Comparison of ENCODE assay signal across 10 cellular contexts in the genomic region with DNA sequence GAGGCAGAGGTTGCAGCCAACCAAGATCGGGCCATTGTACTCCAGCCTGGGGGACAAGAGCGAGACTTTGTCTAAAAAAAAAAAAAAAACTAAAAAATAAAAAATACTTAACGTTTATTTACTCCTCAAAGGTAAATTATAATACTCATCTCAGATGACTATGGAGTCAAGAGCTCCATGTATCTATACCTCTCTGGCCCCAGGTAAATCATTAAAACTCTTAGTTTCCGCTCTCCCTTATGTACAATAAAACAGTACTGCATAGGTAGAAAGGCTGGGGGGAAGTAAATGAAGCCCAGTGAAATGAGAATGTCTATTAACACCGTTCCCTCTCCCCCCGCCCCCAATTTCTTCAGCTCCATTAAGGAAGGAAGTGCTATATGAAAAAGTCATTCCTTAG. TPM values are rescaled to one million over a fixed set of nuclear protein-coding genes. Genes with fewer than 3 reads are reported as not detected.
DNase-seq lines count a peak whose midpoint lies in the region; ATAC-seq, FAIRE-seq and TF ChIP-seq lines count a peak whose summit lies in the region.
"Had no signal": no experiment of that assay in that cellular context is flagged by ENCODE, and none has a peak within 500 bp of the region (broad histone marks: within the 10 kb centered on the region; RNA-seq: fewer than 3 reads in every experiment).

No MANE protein-coding gene starts in this region.

- intact Hi-C loops in mammary epithelial cell (cut with micrococcal nuclease): loop anchor here (1.0 kb wide), 1 partner anchor 134 kb away; no protein-coding TSS in a partner anchor

- H3K27ac ChIP-seq in A549 (peak overlapping the region; percentile 87 to 89; a peak in 4 of 6 replicates), HUES48 (ENCODE audit: low read depth, low read length) (no peak overlapping the region), mammary epithelial cell (ENCODE audit: insufficient read depth, low read depth, low read length) (no peak overlapping the region), foreskin keratinocyte (no peak overlapping the region), caudate nucleus (ENCODE audit: low read depth, low read length) (no peak overlapping the region)

- H3K36me3 Mint-ChIP-seq in naive B cell: peaks cover 0 to 7% of the 10 kb centered on the region in 2 donors

- CTCF ChIA-PET in A549 (lab: Yijun Ruan, JAX) (interaction anchor here (1.9 to 5.1 kb wide), 2 partner anchors 134 to 142 kb away, joined by 5 to 38 read pairs; no protein-coding TSS in a partner anchor), mammary epithelial cell (lab: Charles Lee; ENCODE audit: low non-redundant PET) (no interaction called here)

- no peak for DNase-seq in A549 (ENCODE audit: low read depth in 1 of 2, low spot score in 1 of 2)
- no peak for DNase-seq in mammary epithelial cell
- no peak for DNase-seq in naive B cell
- no peak for DNase-seq in foreskin keratinocyte
- no peak for DNase-seq in caudate nucleus (lab: John Stamatoyannopoulos, UW)
- no peak for DNase-seq in middle frontal gyrus (ENCODE audit: extremely low spot score, low spot score)
- DNase-seq in epidermal melanocyte (ENCODE audit: insufficient read length, low spot score): no peak
- DNase-seq: NCI-H510A had no signal

- no peak for TF ChIP-seq POLR2A in A549 (IDR thresholded peaks at IDR 0.05; ENCODE audit: low read length)

- dilution Hi-C loops in mammary epithelial cell (cut with HindIII; ENCODE audit: low sequenced_read_pairs): no loop called here

- TF ChIP-seq RAD21 in A549 (conservative IDR thresholded peaks at IDR 0.05 in 1 of 2, IDR thresholded peaks at IDR 0.05 in 1 of 2): no peak

- 76% methylated on average over 6 of the region's 6 CpGs for WGBS in A549 (ENCODE audit: missing lambda C conversion rate)
- 53% methylated on average over 6 of the region's 6 CpGs for WGBS in mammary epithelial cell (ENCODE audit: low coverage, missing lambda C conversion rate)

- ATAC-seq in A549: no peak
- no peak for ATAC-seq in naive B cell (ENCODE audit: low read depth in 2 of 2)
- ATAC-seq in foreskin keratinocyte: no peak

- H3K4me3 Mint-ChIP-seq in naive B cell: peak overlapping the region; percentile 84 to 92 (median 88)

- TF ChIP-seq CTCF in A549 (IDR thresholded peaks at IDR 0.05): no peak
- no peak for TF ChIP-seq CTCF in mammary epithelial cell (conservative IDR thresholded peaks at IDR 0.05 in 1 of 2, IDR thresholded peaks at IDR 0.05 in 1 of 2; ENCODE audit: extremely low read depth in 1 of 2, insufficient read depth in 1 of 2, low read depth in 1 of 2, low read length in 2 of 2)
- TF ChIP-seq CTCF in foreskin keratinocyte (conservative IDR thresholded peaks at IDR 0.05): no peak

- H3K27me3 Mint-ChIP-seq in naive B cell: peaks cover 0 to 6% (median 5%) of the 10 kb centered on the region in 3 donors

- in situ Hi-C loops in mammary epithelial cell (cut with MboI; ENCODE audit: low sequenced_read_pairs in 2 of 2): loop anchor here in 1 of 2 donors (25.0 kb wide), 1 partner anchor 121 kb away; no protein-coding TSS in a partner anchor

- H3K27ac Mint-ChIP-seq in naive B cell: peak overlapping the region in 2 of 6 donors; percentile 16 to 51

- H3K79me2 ChIP-seq in mammary epithelial cell (ENCODE audit: insufficient read depth, low read length): no peaks in the 10 kb centered on the region

- H3K4me3 ChIP-seq in A549 (peak overlapping the region; percentile 71), HUES48 (ENCODE audit: low read depth, low read length) (peak overlapping the region; percentile 72), mammary epithelial cell (replicated peaks in 1 of 3; ENCODE audit: insufficient read depth in 1 of 3, low read depth in 2 of 3, low read length in 3 of 3) (peak overlapping the region in 1 of 3 experiments; percentile 61)

- no TSS peak for BruUV-seq in mammary epithelial cell (replicated peaks; lab: Mats Ljungman, UMichigan)

- no peaks in the 10 kb centered on the region for H3K9me3 ChIP-seq in A549
- H3K9me3 ChIP-seq in HUES48 (ENCODE audit: control insufficient read depth, insufficient read depth, low read length): no peaks in the 10 kb centered on the region
- H3K9me3 ChIP-seq in mammary epithelial cell (replicated peaks; ENCODE audit: insufficient read depth, low read length): no peaks in the 10 kb centered on the region

- H3K36me3 ChIP-seq in HUES48 (ENCODE audit: control insufficient read depth, insufficient read depth, low read length): no peaks in the 10 kb centered on the region
- H3K36me3 ChIP-seq in mammary epithelial cell (ENCODE audit: insufficient read depth, low read length): no peaks in the 10 kb centered on the region

- H3K27me3 ChIP-seq in HUES48 (ENCODE audit: control insufficient read depth, insufficient read depth, low read length): peaks cover 37% of the 10 kb centered on the region
- H3K27me3 ChIP-seq in mammary epithelial cell (ENCODE audit: insufficient read depth, low read length): peaks cover 5% of the 10 kb centered on the region
- peaks cover 15% of the 10 kb centered on the region for H3K27me3 ChIP-seq in foreskin keratinocyte

- peaks cover 0 to 8% (median 0%) of the 10 kb centered on the region in 7 donors for H3K9me3 Mint-ChIP-seq in naive B cell

- H3K4me1 ChIP-seq in A549 (peaks cover 23% of the 10 kb centered on the region; the same call in 2 of the 3 replicates), HUES48 (ENCODE audit: control insufficient read depth, insufficient read depth, low read length) (0 out of 2 replicates have a peak, but pooled peaks cover 5% of the 10 kb centered on the region), mammary epithelial cell (ENCODE audit: insufficient read depth, low read length) (peaks cover 12% of the 10 kb centered on the region), foreskin keratinocyte (no peaks in the 10 kb centered on the region)

- POLR2A ChIA-PET in A549 (lab: Yijun Ruan, JAX): no interaction called here

- H3K4me2 ChIP-seq in A549: peak overlapping the region; percentile 89
- H3K4me2 ChIP-seq in mammary epithelial cell (ENCODE audit: insufficient read depth, low read depth, low read length): peak overlapping the region; percentile 100

- no peak for FAIRE-seq in A549 (lab: Jason Lieb, UNC)
- FAIRE-seq: D721Med had no signal

- H3K4me1 Mint-ChIP-seq in naive B cell: peaks cover 7 to 13% (median 8%) of the 10 kb centered on the region in 3 donors

- H3K9ac ChIP-seq in HUES48 (ENCODE audit: low read depth, low read length) (no peak overlapping the region), mammary epithelial cell (ENCODE audit: insufficient read depth, low read length) (no peak overlapping the region)

- TF ChIP-seq EP300 in A549 (IDR thresholded peaks at IDR 0.05): no peak

- no peaks in the 10 kb centered on the region for H4K20me1 ChIP-seq in mammary epithelial cell (ENCODE audit: insufficient read depth, low read length)

- H2AFZ ChIP-seq in mammary epithelial cell (ENCODE audit: low read depth, low read length): peak overlapping the region; percentile 94

TF ChIP-seq in A549, 52 proteins besides CTCF, POLR2A, EP300 and RAD21 (continues in another document):
- TF ChIP-seq ZC3H11A (IDR thresholded peaks at IDR 0.05): no peak
- no peak for TF ChIP-seq CBX8 (IDR thresholded peaks at IDR 0.05)
- no peak for TF ChIP-seq MYC (IDR thresholded peaks at IDR 0.05; ENCODE audit: borderline replicate concordance, low read length)
- TF ChIP-seq ESRRA (IDR thresholded peaks at IDR 0.05; ENCODE audit: borderline replicate concordance, low read length): no peak
- TF ChIP-seq SREBF2 (IDR thresholded peaks at IDR 0.05): no peak
- TF ChIP-seq JUN (IDR thresholded peaks at IDR 0.05): no peak
- TF ChIP-seq JUNB (IDR thresholded peaks at IDR 0.05): no peak
- no peak for TF ChIP-seq PHF8 (IDR thresholded peaks at IDR 0.05; ENCODE audit: borderline replicate concordance, low read depth)

RNA-seq across cellular contexts. Expression of gene SRSF12, which starts 1.2 kb away (rescaled TPM):
- 1.9 and 2.7 TPM in 2 replicates for polyA plus RNA-seq in A549 (2011; rRNA removed)
- polyA plus RNA-seq in A549 (2012; cell fraction: cytosol; rRNA removed): 0.75 and 1.0 TPM in 2 replicates
- 0.44 and 0.53 TPM in 2 replicates for polyA plus RNA-seq in A549 (2012; cell fraction: nucleus; rRNA removed)
- polyA plus RNA-seq in A549 (2017; fragmentation: RNase III; extraction: RNeasy Plus Mini Kit Qiagen cat#74134 plus additional on column Dnase treatment): 0.98 to 1.5 TPM (median 1.3 TPM) in 3 replicates
- polyA minus RNA-seq in A549 (2011; rRNA and poly(A)+ RNA removed): 0.66 and 1.4 TPM in 2 replicates
- total RNA-seq in mammary epithelial cell: 1 to 10 TPM in 1 of 2 donors, under 1 TPM in 1; 0.54 to 3.8 TPM
- 0.14 TPM for polyA plus RNA-seq in mammary epithelial cell
- polyA minus RNA-seq in mammary epithelial cell: not detected
- under 1 TPM in 5 of 6 donors, not detected in 1; 0.06 to 0.92 (median 0.32) TPM for polyA plus RNA-seq in naive B cell (ENCODE audit: low read depth in 6 of 6)
- total RNA-seq in foreskin keratinocyte: 0.32 and 0.51 TPM in 2 replicates
- 0.30 and 0.33 TPM in 2 replicates for polyA plus RNA-seq in foreskin keratinocyte

RNA-seq across cellular contexts. Expression of gene PM20D2, which starts 29.2 kb away (rescaled TPM):
- polyA plus RNA-seq in A549 (2011; rRNA removed) (17.4 and 25.4 TPM in 2 replicates), A549 (2017; fragmentation: RNase III; extraction: RNeasy Plus Mini Kit Qiagen cat#74134 plus additional on column Dnase treatment) (13.3 to 14.7 TPM (median 13.9 TPM) in 3 replicates), mammary epithelial cell (4.6 TPM), naive B cell (ENCODE audit: low read depth in 6 of 6) (10 to 100 TPM in 4 of 6 donors, 1 to 10 TPM in 2; 7.1 to 13.1 (median 11.0) TPM), foreskin keratinocyte (4.2 and 5.8 TPM in 2 replicates)
- 7.1 and 10.8 TPM in 2 replicates for polyA plus RNA-seq in A549 (2012; cell fraction: cytosol; rRNA removed)
- polyA plus RNA-seq in A549 (2012; cell fraction: nucleus; rRNA removed): 6.1 and 7.5 TPM in 2 replicates
- polyA minus RNA-seq in A549 (2011; rRNA and poly(A)+ RNA removed): 7.6 and 8.4 TPM in 2 replicates
- total RNA-seq in mammary epithelial cell (10 to 100 TPM in 1 of 2 donors, 1 to 10 TPM in 1; 9.1 to 10.3 TPM), foreskin keratinocyte (17.3 and 18.4 TPM in 2 replicates)
- polyA minus RNA-seq in mammary epithelial cell: 6.4 TPM

RNA-seq across cellular contexts. Expression of gene PNRC1, which starts 36.2 kb away (rescaled TPM):
- polyA plus RNA-seq in A549 (2011; rRNA removed) (27.2 and 28.3 TPM in 2 replicates), A549 (2017; fragmentation: RNase III; extraction: RNeasy Plus Mini Kit Qiagen cat#74134 plus additional on column Dnase treatment) (25.6 to 38.2 TPM (median 37.8 TPM) in 3 replicates), mammary epithelial cell (4.7 TPM), naive B cell (ENCODE audit: low read depth in 6 of 6) (100 to 1,000 TPM; 421 to 964 (median 760) TPM), foreskin keratinocyte (10.1 and 10.9 TPM in 2 replicates)
- 6.1 and 8.8 TPM in 2 replicates for polyA plus RNA-seq in A549 (2012; cell fraction: cytosol; rRNA removed)
- polyA plus RNA-seq in A549 (2012; cell fraction: nucleus; rRNA removed): 7.5 and 12.5 TPM in 2 replicates
- 16.0 and 26.3 TPM in 2 replicates for polyA minus RNA-seq in A549 (2011; rRNA and poly(A)+ RNA removed)
- total RNA-seq in mammary epithelial cell (10 to 100 TPM; 56.6 to 75.0 TPM), foreskin keratinocyte (13.6 and 18.4 TPM in 2 replicates)
- polyA minus RNA-seq in mammary epithelial cell: 27.0 TPM

Comparison
In these comparisons a context has a peak if more than half of its experiments do, and no peak if none do; other contexts are left out.
1. H3K27ac ChIP-seq: peak in A549 (2 of 2); none in HUES48 (single experiment), mammary epithelial cell (single experiment), foreskin keratinocyte (single experiment) and caudate nucleus (single experiment).
2. RNA of gene PNRC1, which starts 36.2 kb away (polyA plus RNA-seq): 421 to 964 TPM in naive B cell; 6.1 to 38.2 TPM in A549, 10.1 to 10.9 TPM in foreskin keratinocyte and 4.7 TPM in mammary epithelial cell (single experiment); every median in the first group is over 10 times any median in the second.